17 cellular contexts compared by ENCODE assay signal in genomic region chr2:216107320-216107719, GRCh38. TPM values are rescaled to one million over a fixed set of nuclear protein-coding genes. Genes with fewer than 3 reads are reported as not detected.
A peak's percentile ranks its signal among the peaks of the same experiment; 100 is the strongest.
DNase-seq lines count a peak whose midpoint lies in the region; ATAC-seq and TF ChIP-seq lines count a peak whose summit lies in the region.
"Had no signal": no experiment of that assay in that cellular context is flagged by ENCODE, and none has a peak within 500 bp of the region (broad histone marks: within the 10 kb centered on the region; RNA-seq: fewer than 3 reads in every experiment).

No MANE protein-coding gene starts in this region.

- peaks cover 27% of the 10 kb centered on the region for H3K36me3 Mint-ChIP-seq in WTC11

- H3K9me3 Mint-ChIP-seq in WTC11, result no peaks in the 10 kb centered on the region
- H3K9me3 Mint-ChIP-seq: activated T-cell treated with anti-CD3 and anti-CD28 coated beads, Interleukin-2, amount 50 U/mL, for 72 hours; dendritic cell treated with granulocyte-macrophage colony-stimulating factor and Interleukin-4, amounts not matched to agents 40 ng/mL and 50 ng/mL, for 4 days had no signal

- H3K79me2 ChIP-seq in fibroblast of lung (ENCODE audit: control insufficient read depth, insufficient read depth, low read length) (peaks cover 32% of the 10 kb centered on the region), osteoblast (ENCODE audit: insufficient read depth, low read length) (peaks cover 32% of the 10 kb centered on the region)

- H3K27ac Mint-ChIP-seq in WTC11, result peak overlapping the region; percentile 95; the same call in 1 of the 2 replicates
- H3K27ac Mint-ChIP-seq: dendritic cell treated with granulocyte-macrophage colony-stimulating factor and Interleukin-4, amounts not matched to agents 40 ng/mL and 50 ng/mL, for 4 days had no signal

- peak overlapping the region; percentile 100 for H3K4me3 Mint-ChIP-seq in WTC11
- H3K4me3 Mint-ChIP-seq: dendritic cell treated with granulocyte-macrophage colony-stimulating factor and Interleukin-4, amounts not matched to agents 40 ng/mL and 50 ng/mL, for 4 days had no signal

- intact Hi-C loops in ascending aorta (cut with DNase I), result no loop called here

- H4K20me1 ChIP-seq in fibroblast of lung (ENCODE audit: control insufficient read depth, extremely low read depth, insufficient read depth, low read length) (no peaks in the 10 kb centered on the region), osteoblast (ENCODE audit: insufficient read depth, low read length) (peaks cover 14% of the 10 kb centered on the region)

- TF ChIP-seq CTCF in WTC11 (IDR thresholded peaks at IDR 0.05) (no peak), fibroblast of lung (conservative IDR thresholded peaks at IDR 0.05 in 1 of 2, IDR thresholded peaks at IDR 0.05 in 1 of 2; ENCODE audit: low read depth in 1 of 2, low read length in 2 of 2) (no peak), osteoblast (IDR thresholded peaks at IDR 0.05; ENCODE audit: extremely low read depth, low read depth, low read length) (no peak), ascending aorta (IDR thresholded peaks at IDR 0.05) (no peak)

- no peaks in the 10 kb centered on the region; the same call in 1 of the 2 replicates for H3K27me3 Mint-ChIP-seq in WTC11 (ENCODE audit: low read depth)

- H2AFZ ChIP-seq in fibroblast of lung (ENCODE audit: low read length) (peak overlapping the region; percentile 59), osteoblast (ENCODE audit: low read length) (peak overlapping the region; percentile 81)

- H3K27ac ChIP-seq in HUES48 (ENCODE audit: low read depth, low read length), result peak overlapping the region; percentile 88
- no peak overlapping the region for H3K27ac ChIP-seq in fibroblast of lung (ENCODE audit: insufficient read depth, low read length)
- H3K27ac ChIP-seq in osteoblast (ENCODE audit: low read depth, low read length), result no peak overlapping the region
- no peak overlapping the region for H3K27ac ChIP-seq in ascending aorta
- H3K27ac ChIP-seq: BLaER1 treated with 17β-estradiol and CSF1 and Interleukin-3, amounts not matched to agents 10 nM and 100 nM; right atrium auricular region; testis had no signal

- H3K9ac ChIP-seq in HUES48 (ENCODE audit: low read depth, low read length) (0 out of 2 replicates have a peak overlapping the region, but pooled peaks have one; percentile 11), fibroblast of lung (ENCODE audit: insufficient read depth, low read length) (no peak overlapping the region)
- H3K9ac ChIP-seq: BLaER1 treated with 17β-estradiol and CSF1 and Interleukin-3, amounts not matched to agents 10 nM and 100 nM; SK-N-SH had no signal

- CTCF ChIA-PET in WTC11 (lab: Charles Lee), result interaction anchor here (0.6 to 3.0 kb wide), 6 partner anchors 23 to 165 kb away, joined by 3 to 22 read pairs (median 6); partner anchors contain the start of genes PECR and TMEM169

- peaks cover 23% of the 10 kb centered on the region for H3K4me1 ChIP-seq in HUES48 (ENCODE audit: control insufficient read depth, insufficient read depth, low read length)
- H3K4me1 ChIP-seq in fibroblast of lung (ENCODE audit: control insufficient read depth, extremely low read depth, insufficient read depth, low read length), result peaks cover 2% of the 10 kb centered on the region
- peaks cover 20% of the 10 kb centered on the region for H3K4me1 ChIP-seq in osteoblast (ENCODE audit: insufficient read depth, low read length)
- H3K4me1 ChIP-seq in ascending aorta, result peaks cover 3 to 12% of the 10 kb centered on the region in 2 donors

- H3K4me2 ChIP-seq in fibroblast of lung (ENCODE audit: extremely low read depth, insufficient read depth, low read length), result no peak overlapping the region
- peak overlapping the region; percentile 30 for H3K4me2 ChIP-seq in osteoblast (ENCODE audit: insufficient read depth, low read length)
- H3K4me2 ChIP-seq: SK-N-SH had no signal

- POLR2A ChIA-PET in WTC11 (lab: Charles Lee), result interaction anchor here (0.7 to 3.5 kb wide), 2 partner anchors 19 to 25 kb away, joined by 3 to 46 read pairs; partner anchors contain the start of genes PECR and TMEM169

- H3K36me3 ChIP-seq in HUES48 (ENCODE audit: control insufficient read depth, insufficient read depth, low read length), result peaks cover 22% of the 10 kb centered on the region
- peaks cover 5% of the 10 kb centered on the region for H3K36me3 ChIP-seq in fibroblast of lung (ENCODE audit: control insufficient read depth, insufficient read depth, low read length)
- peaks cover 15% of the 10 kb centered on the region for H3K36me3 ChIP-seq in osteoblast (ENCODE audit: insufficient read depth, low read length)
- H3K36me3 ChIP-seq in ascending aorta, result peaks cover 5 to 14% of the 10 kb centered on the region in 2 donors

- H3K9me3 ChIP-seq in HUES48 (ENCODE audit: control insufficient read depth, insufficient read depth, low read length) (no peaks in the 10 kb centered on the region), fibroblast of lung (ENCODE audit: control insufficient read depth, insufficient read depth, low read depth, low read length) (no peaks in the 10 kb centered on the region), osteoblast (ENCODE audit: low read depth, low read length) (no peaks in the 10 kb centered on the region), ascending aorta (no peaks in the 10 kb centered on the region)
- H3K9me3 ChIP-seq: BLaER1 treated with 17β-estradiol and CSF1 and Interleukin-3, amounts not matched to agents 10 nM and 100 nM; right atrium auricular region; SK-N-SH; testis had no signal

- peak overlapping the region; percentile 43; the same call in 1 of the 2 replicates for H3K4me3 ChIP-seq in HUES48 (ENCODE audit: low read depth, low read length)
- no peak overlapping the region for H3K4me3 ChIP-seq in fibroblast of lung (replicated peaks in 1 of 4; ENCODE audit: control extremely low read depth in 1 of 4, insufficient read depth in 1 of 4, low read depth in 3 of 4, low read length in 4 of 4)
- no peak overlapping the region for H3K4me3 ChIP-seq in osteoblast (ENCODE audit: insufficient read depth, low read length)
- no peak overlapping the region for H3K4me3 ChIP-seq in ascending aorta
- H3K4me3 ChIP-seq: BLaER1 treated with 17β-estradiol and CSF1 and Interleukin-3, amounts not matched to agents 10 nM and 100 nM; right atrium auricular region; testis had no signal

- ATAC-seq in WTC11 (no peak), HG02763 (IDR thresholded peaks at IDR 0.05; ENCODE audit: unreplicated experiment) (no peak)
- ATAC-seq: activated T-cell treated with anti-CD3 and anti-CD28 coated beads, Interleukin-2, amount 50 U/mL, for 72 hours had no signal

- H3K4me1 Mint-ChIP-seq in WTC11, result peaks cover 36% of the 10 kb centered on the region

- H3K27me3 ChIP-seq in HUES48 (ENCODE audit: control insufficient read depth, insufficient read depth, low read length) (no peaks in the 10 kb centered on the region), fibroblast of lung (ENCODE audit: control insufficient read depth, insufficient read depth, low read length) (peaks cover 3% of the 10 kb centered on the region), osteoblast (ENCODE audit: insufficient read depth, low read length) (no peaks in the 10 kb centered on the region), ascending aorta (no peaks in the 10 kb centered on the region)
- H3K27me3 ChIP-seq: BLaER1 treated with 17β-estradiol and CSF1 and Interleukin-3, amounts not matched to agents 10 nM and 100 nM; right atrium auricular region; testis had no signal

- no peak for DNase-seq in WTC11 (ENCODE audit: low spot score)
- no peak for DNase-seq in fibroblast of lung (ENCODE audit: low read depth in 2 of 2)
- DNase-seq in osteoblast (ENCODE audit: insufficient read length, low spot score, missing footprints), result no peak
- DNase-seq in putamen (ENCODE audit: low spot score), result no peak
- no peak for DNase-seq in ascending aorta (ENCODE audit: low spot score in 2 of 2)
- DNase-seq: activated CD4-positive, alpha-beta T cell treated with anti-CD3 and anti-CD28 coated beads, Interleukin-2, amount 50 U/mL, for 4 hours; activated T-cell treated with anti-CD3 and anti-CD28 coated beads, Interleukin-2, amount 50 U/mL, for 72 hours; anterior cingulate cortex; NCI-H1694 treated with DMSO at 0.1 percent for 48 hours; OCI-M1; SK-N-SH had no signal

RNA-seq across cellular contexts. Expression of gene XRCC5, which starts 1.8 kb away (rescaled TPM):
- total RNA-seq in WTC11 (2021), result 459 to 522 TPM (median 466 TPM) in 3 replicates
- total RNA-seq in fibroblast of lung, result 148 and 152 TPM in 2 replicates
- 278 and 339 TPM in 2 replicates for polyA plus RNA-seq in fibroblast of lung
- polyA plus RNA-seq in fibroblast of lung (2012), result 163 and 257 TPM in 2 replicates
- polyA minus RNA-seq in fibroblast of lung (ENCODE audit: low replicate concordance), result 120 and 287 TPM in 2 replicates
- 203 and 204 TPM in 2 replicates for total RNA-seq in osteoblast
- total RNA-seq in ascending aorta, result 45.4 TPM

RNA-seq across cellular contexts. Expression of gene TMEM169, which starts 25.6 kb away (rescaled TPM):
- 1.8 to 3.5 TPM (median 3.3 TPM) in 3 replicates for total RNA-seq in WTC11 (2021)
- total RNA-seq in fibroblast of lung, result 0.26 and 0.50 TPM in 2 replicates
- 0.10 TPM in 2 replicates for polyA plus RNA-seq in fibroblast of lung
- 0.06 and 0.36 TPM in 2 replicates for polyA plus RNA-seq in fibroblast of lung (2012)
- 0.55 TPM in 1 of 2 replicates, not detected in the other for polyA minus RNA-seq in fibroblast of lung (ENCODE audit: low replicate concordance)
- 0.36 and 0.88 TPM in 2 replicates for total RNA-seq in osteoblast
- 7.3 TPM for total RNA-seq in ascending aorta

RNA-seq across cellular contexts. Expression of gene PECR, which starts 25.7 kb away (rescaled TPM):
- total RNA-seq in WTC11 (2021) (13.9 to 21.3 TPM (median 19.6 TPM) in 3 replicates), fibroblast of lung (19.3 and 22.6 TPM in 2 replicates), osteoblast (9.7 and 10.1 TPM in 2 replicates), ascending aorta (32.2 TPM)
- 11.7 and 15.4 TPM in 2 replicates for polyA plus RNA-seq in fibroblast of lung
- polyA plus RNA-seq in fibroblast of lung (2012), result 7.1 and 10.2 TPM in 2 replicates
- polyA minus RNA-seq in fibroblast of lung (ENCODE audit: low replicate concordance), result 2.6 and 6.8 TPM in 2 replicates
